In genomic region chr3:16500093-16500492, GRCh38 we compare ENCODE assay signal across 26 cellular contexts.
"Had no signal": no experiment of that assay in that cellular context is flagged by ENCODE, and none has a peak within 500 bp of the region (broad histone marks: within the 10 kb centered on the region; RNA-seq: fewer than 3 reads in every experiment).

No MANE protein-coding gene starts in this region.

- H3K9me3 ChIP-seq: breast epithelium, esophagus muscularis mucosa, left ventricle myocardium inferior, mucosa of descending colon, right atrium auricular region, testis, transverse colon had no signal

- H3K27ac ChIP-seq: breast epithelium, left ventricle myocardium inferior, right atrium auricular region, testis, transverse colon had no signal

- H3K4me1 ChIP-seq: breast epithelium, testis had no signal

- DNase-seq: activated B cell treated with CpG ODN at 0.5 μM for 24 hours; activated CD4-positive, alpha-beta T cell treated with anti-CD3 and anti-CD28 coated beads for 4 hours; activated CD4-positive, alpha-beta T cell treated with anti-CD3 and anti-CD28 coated beads, Interleukin-2, amount 50 U/mL, for 4 hours; activated CD8-positive, alpha-beta memory T cell treated with anti-CD3 and anti-CD28 coated beads, Interleukin-2, amount 50 U/mL, for 4 hours; activated naive CD4-positive, alpha-beta T cell; activated T-cell treated with anti-CD3 and anti-CD28 coated beads, Interleukin-2, amount 50 U/mL, for 1 hour; central memory CD4-positive, alpha-beta T cell; dermis blood vessel endothelial cell; effector CD4-positive, alpha-beta T cell; foreskin melanocyte; left ventricle myocardium inferior; mesendoderm; mucosa of descending colon; stimulated activated CD4-positive, alpha-beta T cell treated with anti-CD3 and anti-CD28 coated beads, Interleukin-15, amount 100 ng/mL, for 24 hours; stimulated activated CD4-positive, alpha-beta T cell treated with anti-CD3 and anti-CD28 coated beads, Interleukin-2, amount 100 ng/mL, for 24 hours; stimulated activated naive CD4-positive, alpha-beta T cell; testis; transverse colon had no signal

- ATAC-seq: activated naive CD4-positive, alpha-beta T cell treated with anti-CD3 and anti-CD28 coated beads, Interleukin-2, amount 50 U/mL, for 72 hours; mucosa of descending colon; natural killer cell treated with Interleukin-12 subunit alpha and Interleukin-12 subunit beta and Interleukin-15 and Interleukin-18, amount 100 ng/mL, for 72 hours had no signal

- H3K4me3 ChIP-seq: breast epithelium, esophagus muscularis mucosa, left ventricle myocardium inferior, lung, mucosa of descending colon, right atrium auricular region, testis, transverse colon had no signal

- FAIRE-seq: islet of Langerhans had no signal

- H3K27me3 Mint-ChIP-seq: activated B cell treated with CpG ODN at 0.5 μM for 24 hours; natural killer cell treated with Interleukin-12 subunit alpha and Interleukin-12 subunit beta and Interleukin-15 and Interleukin-18, amount 100 ng/mL, for 72 hours had no signal

- H3K36me3 ChIP-seq: breast epithelium, right atrium auricular region, transverse colon had no signal

- H3K9me3 Mint-ChIP-seq: activated B cell treated with CpG ODN at 0.5 μM for 24 hours; T-helper 2 cell treated with Interferon-gamma antibody and Interleukin-4, amounts not matched to agents 5 μg/mL and 100 μg/mL, for 36 hours had no signal

- H3K4me3 Mint-ChIP-seq: activated B cell treated with CpG ODN at 0.5 μM for 24 hours; natural killer cell treated with Interleukin-12 subunit alpha and Interleukin-12 subunit beta and Interleukin-15 and Interleukin-18, amount 100 ng/mL, for 72 hours; T-helper 2 cell treated with Interferon-gamma antibody and Interleukin-4, amounts not matched to agents 5 μg/mL and 100 μg/mL, for 36 hours had no signal

- H3K27ac Mint-ChIP-seq: activated B cell treated with CpG ODN at 0.5 μM for 24 hours; activated naive CD4-positive, alpha-beta T cell treated with anti-CD3 and anti-CD28 coated beads, Interleukin-2, amount 50 U/mL, for 72 hours; T-helper 2 cell treated with Interferon-gamma antibody and Interleukin-4, amounts not matched to agents 5 μg/mL and 100 μg/mL, for 36 hours had no signal

- H3K27me3 ChIP-seq: breast epithelium, esophagus muscularis mucosa, right atrium auricular region, testis, transverse colon had no signal
